Comparison of ENCODE assay signal across 38 cellular contexts in genomic region chr4:99186029-99186428, GRCh38. TPM values are rescaled to one million over a fixed set of nuclear protein-coding genes. Genes with fewer than 3 reads are reported as not detected.
"Had no signal": no experiment of that assay in that cellular context is flagged by ENCODE, and none has a peak within 500 bp of the region (broad histone marks: within the 10 kb centered on the region; RNA-seq: fewer than 3 reads in every experiment).

No MANE protein-coding gene starts in this region.

- DNase-seq: Karpas-422, Kasumi-1, KG1, MG63, MM.1S, MV-4-11, NCI-H1048, NCI-H1092, NCI-H1092 treated with DMSO at 0.1 percent for 48 hours, NCI-H1105, NCI-H1105 treated with DMSO at 0.1 percent for 48 hours, NCI-H1417, NCI-H1417 treated with DMSO at 0.1 percent for 48 hours, NCI-H1436, NCI-H1436 treated with DMSO at 0.1 percent for 48 hours, NCI-H146, NCI-H1694, NCI-H1694 treated with DMSO at 0.1 percent for 48 hours, NCI-H187, NCI-H187 treated with DMSO at 0.1 percent for 48 hours, NCI-H1930, NCI-H2029 treated with DMSO at 0.1 percent for 48 hours, NCI-H2081, NCI-H2081 treated with DMSO at 0.1 percent for 48 hours, NCI-H2107, NCI-H2171, NCI-H2171 treated with DMSO at 0.1 percent for 48 hours, NCI-H2227 treated with DMSO at 0.1 percent for 48 hours, NCI-H226, NCI-H345, NCI-H446, NCI-H446 treated with DMSO at 0.1 percent for 48 hours, NCI-H510A had no signal

- H3K4me3 ChIP-seq: MG63 had no signal

- H3K4me2 ChIP-seq: KMS-11 had no signal

- H3K27me3 ChIP-seq: MG63 had no signal

- H3K9ac ChIP-seq: KMS-11 had no signal

- H3K36me3 ChIP-seq: MG63 had no signal

- H3K27ac ChIP-seq: KMS-11 had no signal

- H3K9me3 ChIP-seq: MG63 had no signal

RNA-seq across cellular contexts. Expression of gene ADH6, which starts 33.0 kb away (rescaled TPM):
- total RNA-seq: LHCN-M2, M059J, MCF 10A, NCI-H460 had no signal

RNA-seq across cellular contexts. Expression of gene ADH4, which starts 41.9 kb away (rescaled TPM):
- total RNA-seq: LHCN-M2, M059J, MCF 10A, NCI-H460 had no signal
